ENCODE assay signal across 12 cellular contexts in the genomic region with DNA sequence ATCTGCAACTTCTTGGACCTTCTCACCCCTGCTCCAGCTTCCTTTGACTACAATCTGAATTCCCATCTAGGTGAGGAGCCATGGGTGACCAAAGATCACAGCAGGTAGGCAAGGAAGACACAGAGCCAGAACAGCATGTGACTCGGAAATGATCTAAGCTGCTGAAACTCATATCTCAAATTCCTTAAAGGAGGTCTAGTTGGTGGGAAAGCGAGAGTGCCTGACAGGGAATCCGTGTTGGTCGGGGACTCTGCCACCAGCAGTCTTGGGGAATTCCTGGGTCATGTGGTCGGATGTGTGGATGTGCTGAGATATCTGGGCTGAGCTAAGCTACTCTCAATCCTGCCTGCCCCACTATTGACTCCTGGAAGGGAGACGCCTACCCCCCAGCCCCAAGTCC. TPM values are rescaled to one million over a fixed set of nuclear protein-coding genes. Genes with fewer than 3 reads are reported as not detected.
DNase-seq lines count a peak whose midpoint lies in the region; ATAC-seq and TF ChIP-seq lines count a peak whose summit lies in the region.
"Had no signal": no experiment of that assay in that cellular context is flagged by ENCODE, and none has a peak within 500 bp of the region (broad histone marks: within the 10 kb centered on the region; RNA-seq: fewer than 3 reads in every experiment).

No MANE protein-coding gene starts in this region.

- no TSS peak for BruUV-seq in Calu3 (replicated peaks; lab: Mats Ljungman, UMichigan)

- TF ChIP-seq CTCF in Calu3 (IDR thresholded peaks at IDR 0.05; ENCODE audit: unreplicated experiment) (no peak), choroid plexus epithelial cell (conservative IDR thresholded peaks at IDR 0.05; ENCODE audit: low read depth, low read length) (no peak)

- H3K36me3 Mint-ChIP-seq in Calu3 (ENCODE audit: insufficient read depth, unreplicated experiment) = peaks cover 21% of the 10 kb centered on the region
- peaks cover 8 to 12% (median 12%) of the 10 kb centered on the region in 3 donors for H3K36me3 Mint-ChIP-seq in naive thymus-derived CD8-positive, alpha-beta T cell

- H3K9me3 Mint-ChIP-seq in Calu3 (ENCODE audit: low read depth, unreplicated experiment) = no peaks in the 10 kb centered on the region
- H3K9me3 Mint-ChIP-seq in naive thymus-derived CD8-positive, alpha-beta T cell = peaks cover 0 to 7% (median 0%) of the 10 kb centered on the region in 9 donors
- H3K9me3 Mint-ChIP-seq: effector memory CD8-positive, alpha-beta T cell had no signal

- no peak overlapping the region for H3K4me3 ChIP-seq in choroid plexus epithelial cell (ENCODE audit: low read depth, low read length)
- H3K4me3 ChIP-seq: BLaER1, right atrium auricular region had no signal

- DNase-seq in Calu3 (no peak), M059J (ENCODE audit: low read depth) (peak; percentile 66), choroid plexus epithelial cell (ENCODE audit: low read depth) (peak; percentile 82), left ventricle myocardium superior (no peak), activated gamma-delta T cell (lab: John Stamatoyannopoulos, UW) (no peak), RKO (ENCODE audit: low spot score) (no peak)
- DNase-seq in naive thymus-derived CD8-positive, alpha-beta T cell = no peak

- H3K27me3 Mint-ChIP-seq in Calu3 (ENCODE audit: unreplicated experiment) = peaks cover 42% of the 10 kb centered on the region
- H3K27me3 Mint-ChIP-seq in naive thymus-derived CD8-positive, alpha-beta T cell = peaks cover 0 to 7% (median 2%) of the 10 kb centered on the region in 5 donors

- H3K4me1 Mint-ChIP-seq in Calu3 (ENCODE audit: low read depth, unreplicated experiment) = peaks cover 22% of the 10 kb centered on the region
- H3K4me1 Mint-ChIP-seq in naive thymus-derived CD8-positive, alpha-beta T cell = peaks cover 20 to 49% (median 39%) of the 10 kb centered on the region in 4 donors

- POLR2A ChIA-PET in naive thymus-derived CD8-positive, alpha-beta T cell (lab: Charles Lee) = interaction anchor here (0.8 to 22.9 kb wide), 13 partner anchors 9 to 200 kb away, joined by 3 to 590 read pairs (median 4); a partner anchor contains a TSS

- no peak for ATAC-seq in naive thymus-derived CD8-positive, alpha-beta T cell
- no peak for ATAC-seq in left ventricle myocardium superior
- no peak for ATAC-seq in HG03432 (IDR thresholded peaks at IDR 0.05; ENCODE audit: unreplicated experiment)
- ATAC-seq: effector memory CD8-positive, alpha-beta T cell had no signal

- intact Hi-C loops in Calu3 (cut with micrococcal nuclease; ENCODE audit: unreplicated experiment) = loop anchor here (1.0 kb wide), 1 partner anchor 51 kb away; no protein-coding TSS in a partner anchor
- intact Hi-C loops in left ventricle myocardium superior (cut with micrococcal nuclease) = loop anchor here (2.0 kb wide), 1 partner anchor 50 kb away; no protein-coding TSS in a partner anchor

- CTCF ChIA-PET in Calu3 (lab: Charles Lee) = interaction anchor here (0.7 to 11.0 kb wide), 11 partner anchors 11 to 199 kb away, joined by 3 to 303 read pairs (median 6); no protein-coding TSS in a partner anchor

- H3K27ac Mint-ChIP-seq in Calu3 (ENCODE audit: unreplicated experiment) = peak overlapping the region; percentile 15
- H3K27ac Mint-ChIP-seq in naive thymus-derived CD8-positive, alpha-beta T cell = peak overlapping the region in 7 of 10 donors; percentile 11 to 81 (median 49)
- H3K27ac Mint-ChIP-seq: effector memory CD8-positive, alpha-beta T cell had no signal

- no peak overlapping the region for H3K4me3 Mint-ChIP-seq in Calu3 (ENCODE audit: low read depth, unreplicated experiment)
- peak overlapping the region in 5 of 10 donors; percentile 13 to 61 (median 42) for H3K4me3 Mint-ChIP-seq in naive thymus-derived CD8-positive, alpha-beta T cell

RNA-seq across cellular contexts. Expression of a gene that starts 3.2 kb away (rescaled TPM):
- 2.6 and 3.7 TPM in 2 replicates for total RNA-seq in Calu3 (2022)
- 6.7 and 8.4 TPM in 2 replicates for total RNA-seq in M059J (2014; rRNA removed; shearing (Covaris generic))
- 10 to 100 TPM; 46.9 to 47.9 TPM for total RNA-seq in naive thymus-derived CD8-positive, alpha-beta T cell
- 10 to 100 TPM; 14.3 to 73.6 (median 34.0) TPM for polyA plus RNA-seq in naive thymus-derived CD8-positive, alpha-beta T cell
- 1.5 TPM for total RNA-seq in left ventricle myocardium superior

RNA-seq across cellular contexts. Expression of a gene that starts 31.9 kb away (rescaled TPM):
- total RNA-seq in Calu3 (2022) (not detected in 2 replicates), left ventricle myocardium superior (not detected)
- not detected in 2 replicates for total RNA-seq in M059J (2014; rRNA removed; shearing (Covaris generic))
- total RNA-seq in naive thymus-derived CD8-positive, alpha-beta T cell = not detected
- polyA plus RNA-seq in naive thymus-derived CD8-positive, alpha-beta T cell = not detected
- total RNA-seq: mammary epithelial cell had no signal
- polyA plus RNA-seq: mammary epithelial cell had no signal

Comparison
In these comparisons a context has a peak if more than half of its experiments do, and no peak if none do; other contexts are left out.
1. DNase-seq: peak in M059J (single experiment) and choroid plexus epithelial cell (single experiment); none in Calu3 (single experiment), naive thymus-derived CD8-positive, alpha-beta T cell (0 of 10), left ventricle myocardium superior (single experiment), activated gamma-delta T cell (single experiment) and RKO (single experiment).